ENCODE assay signal across 8 cellular contexts in genomic region chr15:42735382-42736165, GRCh38. TPM values are rescaled to one million over a fixed set of nuclear protein-coding genes. Genes with fewer than 3 reads are reported as not detected.
DNase-seq lines count a peak whose midpoint lies in the region; ATAC-seq, FAIRE-seq and TF ChIP-seq lines count a peak whose summit lies in the region.

No MANE protein-coding gene starts in this region.

- FAIRE-seq in H54 (lab: Jason Lieb, UNC) = no peak

- H3K79me2 ChIP-seq in KMS-11 (ENCODE audit: insufficient read depth, low read depth) = no peaks in the 10 kb centered on the region

- no peak for DNase-seq in AG10803 (ENCODE audit: low read depth)
- DNase-seq in coronary artery (ENCODE audit: low spot score) = no peak
- DNase-seq in naive thymus-derived CD4-positive, alpha-beta T cell = no peak
- DNase-seq in islet precursor cell = no peak
- no peak for DNase-seq in D341Med (ENCODE audit: low spot score)
- DNase-seq in DMS53 treated with DMSO at 0.1 percent for 48 hours (lab: John Stamatoyannopoulos, UW; ENCODE audit: unreplicated experiment) = no peak
- DNase-seq in H54 (ENCODE audit: insufficient read length, low spot score) = no peak

- H4K20me1 ChIP-seq in KMS-11 (ENCODE audit: insufficient read depth) = no peaks in the 10 kb centered on the region

- CTCF ChIA-PET in naive thymus-derived CD4-positive, alpha-beta T cell (lab: Charles Lee) = no interaction called here

- H3K36me3 Mint-ChIP-seq in naive thymus-derived CD4-positive, alpha-beta T cell = peaks cover 8 to 26% (median 13%) of the 10 kb centered on the region in 5 donors

- no peaks in the 10 kb centered on the region for H3K9me3 Mint-ChIP-seq in naive thymus-derived CD4-positive, alpha-beta T cell

- H3K27me3 ChIP-seq in KMS-11 (ENCODE audit: insufficient read depth, low read depth) = no peaks in the 10 kb centered on the region
- no peaks in the 10 kb centered on the region for H3K27me3 ChIP-seq in naive thymus-derived CD4-positive, alpha-beta T cell (ENCODE audit: control insufficient read depth in 2 of 2, insufficient read depth in 2 of 2, low read length in 2 of 2)

- POLR2A ChIA-PET in naive thymus-derived CD4-positive, alpha-beta T cell (lab: Charles Lee) = interaction anchor here (1.2 to 1.4 kb wide), 2 partner anchors 11 to 177 kb away, joined by 3 read pairs; no protein-coding TSS in a partner anchor

- H3K27ac ChIP-seq in KMS-11 (no peak overlapping the region), coronary artery (peak overlapping the region in 1 of 2 donors; percentile 88)
- peak overlapping the region; percentile 87 for H3K27ac ChIP-seq in naive thymus-derived CD4-positive, alpha-beta T cell (ENCODE audit: low read depth, low read length)

- peak overlapping the region; percentile 76 for H3K4me2 ChIP-seq in KMS-11

- H3K9me3 ChIP-seq in naive thymus-derived CD4-positive, alpha-beta T cell (ENCODE audit: control insufficient read depth in 2 of 3, low read length in 3 of 3) = no peaks in the 10 kb centered on the region

- H3K4me1 Mint-ChIP-seq in naive thymus-derived CD4-positive, alpha-beta T cell = peaks cover 13 to 26% (median 20%) of the 10 kb centered on the region in 7 donors

- peak overlapping the region; percentile 63; the same call in 1 of the 2 replicates for H3K9ac ChIP-seq in KMS-11

- no peak for ATAC-seq in naive thymus-derived CD4-positive, alpha-beta T cell

- no peaks in the 10 kb centered on the region for H3K27me3 Mint-ChIP-seq in naive thymus-derived CD4-positive, alpha-beta T cell

- intact Hi-C loops in naive thymus-derived CD4-positive, alpha-beta T cell (cut with micrococcal nuclease) = loop anchor here (2.0 to 5.0 kb wide), 5 partner anchors 161 to 1503 kb away; partner anchors contain the start of genes CHP1 (in 1 of the 2), EXD1 (in 1 of the 2), LCMT2 (in 1 of the 2) and SNAP23 (in 1 of the 2)

- H3K4me3 ChIP-seq in AG10803 (ENCODE audit: low read length) (peak overlapping the region; percentile 87), KMS-11 (IDR thresholded peaks at IDR 0.05; ENCODE audit: insufficient read depth, low read depth, low read length) (no peak overlapping the region), coronary artery (peak overlapping the region; percentile 88)
- H3K4me3 ChIP-seq in naive thymus-derived CD4-positive, alpha-beta T cell (ENCODE audit: low read length) = peak overlapping the region; percentile 65

- H3K4me3 Mint-ChIP-seq in naive thymus-derived CD4-positive, alpha-beta T cell = peak overlapping the region; percentile 75 to 87 (median 84)

- no peak for TF ChIP-seq POLR2A in H54 (IDR thresholded peaks at IDR 0.05; ENCODE audit: low read depth, low read length)

- no peaks in the 10 kb centered on the region for H3K36me3 ChIP-seq in KMS-11 (ENCODE audit: insufficient read depth)
- H3K36me3 ChIP-seq in naive thymus-derived CD4-positive, alpha-beta T cell (ENCODE audit: control insufficient read depth in 2 of 3, insufficient read depth in 3 of 3, low read length in 3 of 3) = peaks cover 0 to 50% (median 5%) of the 10 kb centered on the region in 3 experiments

- H3K4me1 ChIP-seq in KMS-11 (ENCODE audit: low read depth, poor library complexity, severe bottlenecking) = peaks cover 7% of the 10 kb centered on the region
- H3K4me1 ChIP-seq in naive thymus-derived CD4-positive, alpha-beta T cell (ENCODE audit: control insufficient read depth in 2 of 2, insufficient read depth in 2 of 2, low read length in 2 of 2) = peaks cover 5 to 6% of the 10 kb centered on the region in 2 donors

- TF ChIP-seq CTCF in AG10803 (conservative IDR thresholded peaks at IDR 0.05; ENCODE audit: low read length) (no peak), KMS-11 (conservative IDR thresholded peaks at IDR 0.05; ENCODE audit: low read depth, low read length) (no peak), coronary artery (IDR thresholded peaks at IDR 0.05) (no peak)

- H2AFZ ChIP-seq in KMS-11 (ENCODE audit: low read depth) = peak overlapping the region; percentile 89

- H3K27ac Mint-ChIP-seq in naive thymus-derived CD4-positive, alpha-beta T cell = peak overlapping the region in 8 of 9 donors; percentile 38 to 88 (median 60)

RNA-seq across cellular contexts. Expression of gene CDAN1, which starts 1.4 kb away (rescaled TPM):
- total RNA-seq in naive thymus-derived CD4-positive, alpha-beta T cell = 10 to 100 TPM; 25.8 to 38.0 (median 28.3) TPM
- polyA plus RNA-seq in naive thymus-derived CD4-positive, alpha-beta T cell = 10 to 100 TPM in 1 of 2 donors, 1 to 10 TPM in 1; 4.1 to 10.8 TPM
